ENCODE assay signal across 1 cellular context in genomic region chr9:35079426-35080341, GRCh38.
TF ChIP-seq lines count a peak whose summit lies in the region.

FANCG (minus strand) TSS chr9:35079942; CDS start chr9:35079524, 418 bp downstream.

TF ChIP-seq in HepG2, 621 proteins besides CTCF, POLR2A, EP300 and RAD21 (continued from another document and continues in another):
- no peak for TF ChIP-seq ZKSCAN8 (CRISPR knock-in tag; IDR thresholded peaks at IDR 0.05; ENCODE audit: borderline replicate concordance)
- TF ChIP-seq ATF6 (CRISPR knock-in tag; conservative IDR thresholded peaks at IDR 0.05): no peak; the same call in 1 of the 2 replicates
- TF ChIP-seq NR2C2 (CRISPR knock-in tag; IDR thresholded peaks at IDR 0.05; ENCODE audit: borderline replicate concordance): peak; percentile 60; the same call in 1 of the 2 replicates
- no peak for TF ChIP-seq FUBP1 (CRISPR knock-in tag; IDR thresholded peaks at IDR 0.05; ENCODE audit: borderline replicate concordance)
- TF ChIP-seq HNF4A (CRISPR knock-in tag; IDR thresholded peaks at IDR 0.05): no peak
- TF ChIP-seq POGK (CRISPR knock-in tag; conservative IDR thresholded peaks at IDR 0.05): peak; percentile 44; the same call in 1 of the 2 replicates
- no peak for TF ChIP-seq ZNF670 (CRISPR knock-in tag; IDR thresholded peaks at IDR 0.05; ENCODE audit: borderline replicate concordance)
- TF ChIP-seq PITX1 (CRISPR knock-in tag; IDR thresholded peaks at IDR 0.05): peak; percentile 62; the same call in 1 of the 2 replicates
- TF ChIP-seq MEF2D (CRISPR knock-in tag; IDR thresholded peaks at IDR 0.05): no peak; the same call in 1 of the 2 replicates
- no peak for TF ChIP-seq ZBED4 (CRISPR knock-in tag; IDR thresholded peaks at IDR 0.05; ENCODE audit: borderline replicate concordance)
- TF ChIP-seq SNAI1 (CRISPR knock-in tag; IDR thresholded peaks at IDR 0.05; ENCODE audit: borderline replicate concordance): no peak
- TF ChIP-seq SCMH1 (CRISPR knock-in tag; IDR thresholded peaks at IDR 0.05; ENCODE audit: borderline replicate concordance): no peak
- no peak for TF ChIP-seq ZBTB3 (CRISPR knock-in tag; IDR thresholded peaks at IDR 0.05; ENCODE audit: borderline replicate concordance, low read depth)
- 0 out of 2 replicates have a peak, but pooled peaks have one; percentile 44 for TF ChIP-seq HOMEZ (CRISPR knock-in tag; IDR thresholded peaks at IDR 0.05; ENCODE audit: low read depth)
- no peak for TF ChIP-seq TGIF2 (CRISPR knock-in tag; IDR thresholded peaks at IDR 0.05)
- TF ChIP-seq ZNF883 (CRISPR knock-in tag; IDR thresholded peaks at IDR 0.05; ENCODE audit: not compliant biosample characterization): peak; percentile 62
- no peak for TF ChIP-seq POLR2AphosphoS2 (IDR thresholded peaks at IDR 0.05; ENCODE audit: low read depth, low read length)
- TF ChIP-seq PHB2 (IDR thresholded peaks at IDR 0.05; ENCODE audit: partially characterized antibody): no peak
- no peak; the same call in 1 of the 2 replicates for TF ChIP-seq ZNF160 (CRISPR knock-in tag; IDR thresholded peaks at IDR 0.05)
- TF ChIP-seq ZNF83 (CRISPR knock-in tag; IDR thresholded peaks at IDR 0.05; ENCODE audit: borderline replicate concordance): no peak
- TF ChIP-seq ZNF501 (CRISPR knock-in tag; IDR thresholded peaks at IDR 0.05): peak; percentile 88; the same call in 1 of the 2 replicates
- TF ChIP-seq KAT7 (CRISPR knock-in tag; IDR thresholded peaks at IDR 0.05; ENCODE audit: borderline replicate concordance): 0 out of 2 replicates have a peak, but pooled peaks have one; percentile 2
- TF ChIP-seq TBX3 (IDR thresholded peaks at IDR 0.05; ENCODE audit: borderline replicate concordance): no peak
- no peak for TF ChIP-seq ZBTB44 (CRISPR knock-in tag; IDR thresholded peaks at IDR 0.05)
- no peak for TF ChIP-seq ZNF562 (CRISPR knock-in tag; IDR thresholded peaks at IDR 0.05; ENCODE audit: borderline replicate concordance)
- TF ChIP-seq TAF15 (IDR thresholded peaks at IDR 0.05; ENCODE audit: low read depth, low read length, poor library complexity, severe bottlenecking): no peak
- 0 out of 2 replicates have a peak, but pooled peaks have one; percentile 61 for TF ChIP-seq ZNF766 (CRISPR knock-in tag; IDR thresholded peaks at IDR 0.05; ENCODE audit: borderline replicate concordance)
- no peak for TF ChIP-seq DZIP1 (CRISPR knock-in tag; IDR thresholded peaks at IDR 0.05)
- TF ChIP-seq ZNF775 (CRISPR knock-in tag; IDR thresholded peaks at IDR 0.05; ENCODE audit: borderline replicate concordance): no peak
- peak; percentile 81; the same call in 1 of the 2 replicates for TF ChIP-seq REPIN1 (CRISPR knock-in tag; IDR thresholded peaks at IDR 0.05; ENCODE audit: borderline replicate concordance, low read depth)
- TF ChIP-seq GATA4 (IDR thresholded peaks at IDR 0.05; ENCODE audit: borderline replicate concordance, low read depth): no peak
- TF ChIP-seq ZNF20 (CRISPR knock-in tag; IDR thresholded peaks at IDR 0.05): 0 out of 2 replicates have a peak, but pooled peaks have one; percentile 61
- no peak for TF ChIP-seq ZNF101 (CRISPR knock-in tag; IDR thresholded peaks at IDR 0.05; ENCODE audit: borderline replicate concordance, low read depth)
- TF ChIP-seq ZMYM4 (CRISPR knock-in tag; IDR thresholded peaks at IDR 0.05): peak; percentile 52
- TF ChIP-seq ERF (CRISPR knock-in tag; IDR thresholded peaks at IDR 0.05): peak; percentile 69; the same call in 1 of the 2 replicates
- TF ChIP-seq HNRNPUL1 (IDR thresholded peaks at IDR 0.05; ENCODE audit: low read depth, low read length): no peak
- TF ChIP-seq ZBTB1 (CRISPR knock-in tag; IDR thresholded peaks at IDR 0.05; ENCODE audit: borderline replicate concordance): no peak
- no peak for TF ChIP-seq LCORL (IDR thresholded peaks at IDR 0.05)
- peak; percentile 62; the same call in 1 of the 2 replicates for TF ChIP-seq LCORL (CRISPR knock-in tag; IDR thresholded peaks at IDR 0.05)
- no peak for TF ChIP-seq ZNF543 (CRISPR knock-in tag; IDR thresholded peaks at IDR 0.05)
- TF ChIP-seq ZNF430 (CRISPR knock-in tag; IDR thresholded peaks at IDR 0.05): peak; percentile 30; the same call in 1 of the 2 replicates
- TF ChIP-seq ZNF747 (CRISPR knock-in tag; IDR thresholded peaks at IDR 0.05; ENCODE audit: borderline replicate concordance): peak; percentile 32
- no peak for TF ChIP-seq PREB (CRISPR knock-in tag; IDR thresholded peaks at IDR 0.05)
- no peak for TF ChIP-seq NPAS2 (CRISPR knock-in tag; IDR thresholded peaks at IDR 0.05; ENCODE audit: borderline replicate concordance)
